ENCODE assay signal across 8 cellular contexts in the genomic region with DNA sequence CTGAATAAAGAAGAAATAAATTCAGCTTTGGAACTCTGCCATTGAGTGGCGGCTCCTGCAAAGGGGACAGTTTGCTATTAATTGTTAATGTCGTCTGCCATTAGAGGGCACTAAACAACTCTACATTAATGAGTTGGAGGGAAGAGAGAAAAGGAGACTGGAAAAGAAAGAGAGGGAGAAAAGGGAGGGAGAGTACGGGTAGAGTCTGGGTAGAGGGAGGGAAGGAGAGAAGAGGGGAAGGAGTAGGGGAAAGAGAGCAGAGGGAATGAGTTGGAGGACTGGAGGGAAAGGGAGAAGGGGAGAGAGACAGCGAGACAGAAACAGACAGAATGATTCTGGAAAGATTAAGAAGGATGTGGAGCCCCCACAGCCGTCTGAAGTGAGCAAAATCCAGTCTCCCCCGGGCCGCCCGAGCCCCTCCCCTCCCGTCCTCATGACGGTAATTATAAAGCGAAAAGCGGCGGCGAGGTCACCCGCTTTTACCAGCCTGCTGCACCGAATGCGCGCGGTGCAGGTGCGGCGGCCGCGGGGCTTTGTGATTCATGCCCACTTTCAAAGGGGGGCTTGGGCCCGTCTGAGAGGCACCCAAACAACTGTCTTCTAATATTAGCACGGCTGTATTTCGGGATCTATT. TPM values are rescaled to one million over a fixed set of nuclear protein-coding genes. Genes with fewer than 3 reads are reported as not detected.
DNase-seq lines count a peak whose midpoint lies in the region; ATAC-seq and TF ChIP-seq lines count a peak whose summit lies in the region.

No MANE protein-coding gene starts in this region.

- no peak for DNase-seq in activated CD4-positive, alpha-beta T cell treated with anti-CD3 and anti-CD28 coated beads, Interleukin-2, amount 10 ng/mL, durations not matched to agents 7 days and 5 days
- DNase-seq in activated CD4-positive, alpha-beta T cell treated with anti-CD3 and anti-CD28 coated beads for 1 hour = no peak
- DNase-seq in HuH-7 (ENCODE audit: low spot score) (peak; percentile 24), Panc1 (ENCODE audit: low read depth, low spot score) (peak; percentile 42), islet precursor cell (peak; percentile 74), HK-2 (ENCODE audit: unreplicated experiment) (no peak)
- DNase-seq in central memory CD8-positive, alpha-beta T cell (ENCODE audit: low spot score in 2 of 2) = no peak
- DNase-seq in stimulated activated naive B cell treated with anti-CD40 and anti-IgM and Interleukin-4, amounts not matched to agents 10 μg/mL and 1 μg/mL and 100 μg/mL, for 72 hours = no peak

- peaks cover 12% of the 10 kb centered on the region for H3K4me1 ChIP-seq in Panc1 (ENCODE audit: control insufficient read depth, insufficient read depth, low read length)

- in situ Hi-C loops in Panc1 (cut with HindIII; ENCODE audit: low pct_unique_long_range_greater_than_20kb, low sequenced_read_pairs) = no loop called here

- no peaks in the 10 kb centered on the region for H3K9me3 ChIP-seq in Panc1 (ENCODE audit: control insufficient read depth, insufficient read depth, low read depth, low read length)

- POLR2A ChIA-PET in activated CD4-positive, alpha-beta T cell treated with anti-CD3 and anti-CD28 coated beads, Interleukin-2, amount 10 ng/mL, durations not matched to agents 7 days and 5 days (lab: Charles Lee) = no interaction called here
- POLR2A ChIA-PET in Panc1 (lab: Charles Lee) = interaction anchor here (0.7 kb wide), 1 partner anchor 387 kb away, joined by 8 read pairs; no protein-coding TSS in a partner anchor

- peak overlapping the region; percentile 55 for H3K4me3 Mint-ChIP-seq in activated CD4-positive, alpha-beta T cell treated with anti-CD3 and anti-CD28 coated beads, Interleukin-2, amount 10 ng/mL, durations not matched to agents 7 days and 5 days
- H3K4me3 Mint-ChIP-seq in central memory CD8-positive, alpha-beta T cell = peak overlapping the region; percentile 89
- peak overlapping the region; percentile 88 to 100 for H3K4me3 Mint-ChIP-seq in stimulated activated naive B cell treated with anti-CD40 and anti-IgM and Interleukin-4, amounts not matched to agents 10 μg/mL and 1 μg/mL and 100 μg/mL, for 72 hours

- TF ChIP-seq CTCF in Panc1 (IDR thresholded peaks at IDR 0.05) = peak; percentile 74

- H3K9me3 Mint-ChIP-seq in activated CD4-positive, alpha-beta T cell treated with anti-CD3 and anti-CD28 coated beads, Interleukin-2, amount 10 ng/mL, durations not matched to agents 7 days and 5 days = no peaks in the 10 kb centered on the region
- no peaks in the 10 kb centered on the region for H3K9me3 Mint-ChIP-seq in central memory CD8-positive, alpha-beta T cell
- H3K9me3 Mint-ChIP-seq in stimulated activated naive B cell treated with anti-CD40 and anti-IgM and Interleukin-4, amounts not matched to agents 10 μg/mL and 1 μg/mL and 100 μg/mL, for 72 hours = no peaks in the 10 kb centered on the region

- CTCF ChIA-PET in activated CD4-positive, alpha-beta T cell treated with anti-CD3 and anti-CD28 coated beads, Interleukin-2, amount 10 ng/mL, durations not matched to agents 7 days and 5 days (lab: Charles Lee) = no interaction called here
- CTCF ChIA-PET in Panc1 (lab: Charles Lee) = interaction anchor here (0.8 kb wide), 1 partner anchor 206 kb away, joined by 6 read pairs; no protein-coding TSS in a partner anchor

- BruUV-seq in Panc1 (replicated peaks; lab: Mats Ljungman, UMichigan) = no TSS peak

- H3K36me3 Mint-ChIP-seq in activated CD4-positive, alpha-beta T cell treated with anti-CD3 and anti-CD28 coated beads, Interleukin-2, amount 10 ng/mL, durations not matched to agents 7 days and 5 days (ENCODE audit: low read depth) = peaks cover 6% of the 10 kb centered on the region
- H3K36me3 Mint-ChIP-seq in central memory CD8-positive, alpha-beta T cell (ENCODE audit: insufficient read depth) = peaks cover 12% of the 10 kb centered on the region
- H3K36me3 Mint-ChIP-seq in stimulated activated naive B cell treated with anti-CD40 and anti-IgM and Interleukin-4, amounts not matched to agents 10 μg/mL and 1 μg/mL and 100 μg/mL, for 72 hours = peaks cover 0 to 4% of the 10 kb centered on the region in 2 donors

- intact Hi-C loops in Panc1 (cut with micrococcal nuclease; ENCODE audit: unreplicated experiment) = loop anchor here (5.0 kb wide), 1 partner anchor 739 kb away; no protein-coding TSS in a partner anchor

- H3K4me3 ChIP-seq in Panc1 (ENCODE audit: low read depth in 2 of 2, low read length in 2 of 2) = peak overlapping the region; percentile 26 to 32

- H3K27me3 ChIP-seq in Panc1 (ENCODE audit: control insufficient read depth, insufficient read depth, low read length) = peaks cover 43% of the 10 kb centered on the region

- H3K27ac Mint-ChIP-seq in activated CD4-positive, alpha-beta T cell treated with anti-CD3 and anti-CD28 coated beads, Interleukin-2, amount 10 ng/mL, durations not matched to agents 7 days and 5 days = no peak overlapping the region
- no peak overlapping the region for H3K27ac Mint-ChIP-seq in central memory CD8-positive, alpha-beta T cell (ENCODE audit: low read depth)
- no peak overlapping the region for H3K27ac Mint-ChIP-seq in stimulated activated naive B cell treated with anti-CD40 and anti-IgM and Interleukin-4, amounts not matched to agents 10 μg/mL and 1 μg/mL and 100 μg/mL, for 72 hours

- no peaks in the 10 kb centered on the region for H3K36me3 ChIP-seq in Panc1 (ENCODE audit: control insufficient read depth, insufficient read depth, low read length)

- no peak overlapping the region for H3K27ac ChIP-seq in Panc1 (ENCODE audit: low read length)

- ATAC-seq in Panc1 = peak; percentile 50
- peak; percentile 20 for ATAC-seq in central memory CD8-positive, alpha-beta T cell (replicated peaks; ENCODE audit: extremely low read depth, poor library complexity, severe bottlenecking)
- peak in 1 of 2 donors; percentile 31 for ATAC-seq in stimulated activated naive B cell treated with anti-CD40 and anti-IgM and Interleukin-4, amounts not matched to agents 10 μg/mL and 1 μg/mL and 100 μg/mL, for 72 hours (replicated peaks)

- H3K27me3 Mint-ChIP-seq in activated CD4-positive, alpha-beta T cell treated with anti-CD3 and anti-CD28 coated beads, Interleukin-2, amount 10 ng/mL, durations not matched to agents 7 days and 5 days = peaks cover 72% of the 10 kb centered on the region
- peaks cover 84% of the 10 kb centered on the region for H3K27me3 Mint-ChIP-seq in central memory CD8-positive, alpha-beta T cell
- peaks cover 46 to 78% of the 10 kb centered on the region in 2 donors for H3K27me3 Mint-ChIP-seq in stimulated activated naive B cell treated with anti-CD40 and anti-IgM and Interleukin-4, amounts not matched to agents 10 μg/mL and 1 μg/mL and 100 μg/mL, for 72 hours

- peaks cover 37% of the 10 kb centered on the region for H3K4me1 Mint-ChIP-seq in activated CD4-positive, alpha-beta T cell treated with anti-CD3 and anti-CD28 coated beads, Interleukin-2, amount 10 ng/mL, durations not matched to agents 7 days and 5 days
- peaks cover 45% of the 10 kb centered on the region for H3K4me1 Mint-ChIP-seq in central memory CD8-positive, alpha-beta T cell
- peaks cover 20 to 44% of the 10 kb centered on the region in 2 donors for H3K4me1 Mint-ChIP-seq in stimulated activated naive B cell treated with anti-CD40 and anti-IgM and Interleukin-4, amounts not matched to agents 10 μg/mL and 1 μg/mL and 100 μg/mL, for 72 hours

RNA-seq across cellular contexts. Expression of gene FST, which starts 1.9 kb away (rescaled TPM):
- total RNA-seq in activated CD4-positive, alpha-beta T cell treated with anti-CD3 and anti-CD28 coated beads, Interleukin-2, amount 10 ng/mL, durations not matched to agents 7 days and 5 days = not detected
- 0.51 TPM for total RNA-seq in Panc1 (2021; ENCODE audit: unreplicated experiment)
- 0.22 TPM for polyA plus RNA-seq in Panc1 (2012; ENCODE audit: insufficient read length)

Comparison
In these comparisons a context has a peak if more than half of its experiments do, and no peak if none do; other contexts are left out.
1. DNase-seq: peak in HuH-7 (single experiment), Panc1 (single experiment) and islet precursor cell (single experiment); none in activated CD4-positive, alpha-beta T cell treated with anti-CD3 and anti-CD28 coated beads, Interleukin-2, amount 10 ng/mL, durations not matched to agents 7 days and 5 days (single experiment), activated CD4-positive, alpha-beta T cell treated with anti-CD3 and anti-CD28 coated beads for 1 hour (single experiment), central memory CD8-positive, alpha-beta T cell (0 of 2), stimulated activated naive B cell treated with anti-CD40 and anti-IgM and Interleukin-4, amounts not matched to agents 10 μg/mL and 1 μg/mL and 100 μg/mL, for 72 hours (single experiment) and HK-2 (single experiment).
2. Peak in every context shown above with its lines, with median percentiles within 50 percentile points of each other: H3K4me3 Mint-ChIP-seq.